Comparison of ENCODE assay signal across 1 cellular context in the genomic region with DNA sequence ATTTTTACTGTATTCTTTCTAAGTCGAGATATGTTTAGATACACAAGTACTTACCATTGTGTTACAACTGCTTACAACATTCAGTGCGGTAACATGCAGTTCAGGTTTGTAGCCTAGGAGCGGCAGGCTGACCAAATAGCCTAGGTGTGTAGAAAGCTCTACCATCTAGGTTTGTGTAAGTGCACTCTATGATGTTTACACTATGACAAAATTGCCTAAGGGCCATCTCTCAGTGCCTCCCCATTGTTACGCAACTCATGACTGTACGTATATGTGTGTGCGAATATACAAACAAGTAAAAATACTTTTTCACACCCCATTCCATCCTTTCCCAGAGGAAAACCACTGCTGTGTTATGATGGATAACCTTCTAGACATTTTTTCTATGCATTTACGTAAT.
TF ChIP-seq lines count a peak whose summit lies in the region.

No MANE protein-coding gene starts in this region.

TF ChIP-seq in HepG2, 621 proteins besides CTCF, POLR2A, EP300 and RAD21 (continued from another document and continues in another):
- TF ChIP-seq, protein P1, sequence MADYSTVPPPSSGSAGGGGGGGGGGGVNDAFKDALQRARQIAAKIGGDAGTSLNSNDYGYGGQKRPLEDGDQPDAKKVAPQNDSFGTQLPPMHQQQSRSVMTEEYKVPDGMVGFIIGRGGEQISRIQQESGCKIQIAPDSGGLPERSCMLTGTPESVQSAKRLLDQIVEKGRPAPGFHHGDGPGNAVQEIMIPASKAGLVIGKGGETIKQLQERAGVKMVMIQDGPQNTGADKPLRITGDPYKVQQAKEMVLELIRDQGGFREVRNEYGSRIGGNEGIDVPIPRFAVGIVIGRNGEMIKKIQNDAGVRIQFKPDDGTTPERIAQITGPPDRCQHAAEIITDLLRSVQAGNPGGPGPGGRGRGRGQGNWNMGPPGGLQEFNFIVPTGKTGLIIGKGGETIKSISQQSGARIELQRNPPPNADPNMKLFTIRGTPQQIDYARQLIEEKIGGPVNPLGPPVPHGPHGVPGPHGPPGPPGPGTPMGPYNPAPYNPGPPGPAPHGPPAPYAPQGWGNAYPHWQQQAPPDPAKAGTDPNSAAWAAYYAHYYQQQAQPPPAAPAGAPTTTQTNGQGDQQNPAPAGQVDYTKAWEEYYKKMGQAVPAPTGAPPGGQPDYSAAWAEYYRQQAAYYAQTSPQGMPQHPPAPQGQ (CRISPR knock-in tag; IDR thresholded peaks at IDR 0.05; ENCODE audit: borderline replicate concordance) = no peak
- TF ChIP-seq SOX6 (IDR thresholded peaks at IDR 0.05) (no peak), SOX6 (CRISPR knock-in tag; IDR thresholded peaks at IDR 0.05) (peak; percentile 67), ZNF724P (CRISPR knock-in tag; IDR thresholded peaks at IDR 0.05; ENCODE audit: borderline replicate concordance) (no peak), CREB1 (IDR thresholded peaks at IDR 0.05) (peak; percentile 62), CREB1 (CRISPR knock-in tag; IDR thresholded peaks at IDR 0.05) (peak; percentile 59; the same call in 1 of the 2 replicates), ELF1 (CRISPR knock-in tag; IDR thresholded peaks at IDR 0.05) (no peak), RBM22 (optimal IDR thresholded peaks at IDR 0.05; ENCODE audit: low read length) (no peak), ZNF766 (CRISPR knock-in tag; IDR thresholded peaks at IDR 0.05; ENCODE audit: borderline replicate concordance) (no peak), HOXA5 (CRISPR knock-in tag; IDR thresholded peaks at IDR 0.05) (no peak), ZNF629 (CRISPR knock-in tag; conservative IDR thresholded peaks at IDR 0.05) (no peak), ZNF232 (CRISPR knock-in tag; IDR thresholded peaks at IDR 0.05; ENCODE audit: borderline replicate concordance) (no peak), ZNF781 (CRISPR knock-in tag; IDR thresholded peaks at IDR 0.05; ENCODE audit: borderline replicate concordance, not compliant biosample characterization) (no peak), ZNF660 (CRISPR knock-in tag; IDR thresholded peaks at IDR 0.05; ENCODE audit: borderline replicate concordance, low read depth) (no peak), MLLT10 (CRISPR knock-in tag; IDR thresholded peaks at IDR 0.05) (no peak), STAG1 (CRISPR knock-in tag; IDR thresholded peaks at IDR 0.05) (no peak), FOXK2 (IDR thresholded peaks at IDR 0.05) (no peak), SSRP1 (CRISPR knock-in tag; IDR thresholded peaks at IDR 0.05) (no peak), ZNF205 (CRISPR knock-in tag; IDR thresholded peaks at IDR 0.05) (no peak), TCF12 (IDR thresholded peaks at IDR 0.05) (no peak), TCF12 (CRISPR knock-in tag; IDR thresholded peaks at IDR 0.05) (no peak), MAFF (IDR thresholded peaks at IDR 0.05; ENCODE audit: low read depth, low read length) (peak; percentile 30; the same call in 1 of the 2 replicates), KLF15 (CRISPR knock-in tag; IDR thresholded peaks at IDR 0.05; ENCODE audit: borderline replicate concordance) (no peak), PHF5A (CRISPR knock-in tag; IDR thresholded peaks at IDR 0.05; ENCODE audit: low read depth, unreplicated experiment) (no peak), ZNF569 (CRISPR knock-in tag; IDR thresholded peaks at IDR 0.05; ENCODE audit: borderline replicate concordance) (no peak), ZNF83 (CRISPR knock-in tag; IDR thresholded peaks at IDR 0.05; ENCODE audit: borderline replicate concordance) (no peak), ZNF562 (CRISPR knock-in tag; IDR thresholded peaks at IDR 0.05; ENCODE audit: borderline replicate concordance) (no peak), NAIF1 (CRISPR knock-in tag; IDR thresholded peaks at IDR 0.05; ENCODE audit: borderline replicate concordance) (no peak)
- TF ChIP-seq, protein P2, sequence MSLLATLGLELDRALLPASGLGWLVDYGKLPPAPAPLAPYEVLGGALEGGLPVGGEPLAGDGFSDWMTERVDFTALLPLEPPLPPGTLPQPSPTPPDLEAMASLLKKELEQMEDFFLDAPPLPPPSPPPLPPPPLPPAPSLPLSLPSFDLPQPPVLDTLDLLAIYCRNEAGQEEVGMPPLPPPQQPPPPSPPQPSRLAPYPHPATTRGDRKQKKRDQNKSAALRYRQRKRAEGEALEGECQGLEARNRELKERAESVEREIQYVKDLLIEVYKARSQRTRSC (CRISPR knock-in tag; IDR thresholded peaks at IDR 0.05; ENCODE audit: low read depth) = no peak
- TF ChIP-seq, protein P3, sequence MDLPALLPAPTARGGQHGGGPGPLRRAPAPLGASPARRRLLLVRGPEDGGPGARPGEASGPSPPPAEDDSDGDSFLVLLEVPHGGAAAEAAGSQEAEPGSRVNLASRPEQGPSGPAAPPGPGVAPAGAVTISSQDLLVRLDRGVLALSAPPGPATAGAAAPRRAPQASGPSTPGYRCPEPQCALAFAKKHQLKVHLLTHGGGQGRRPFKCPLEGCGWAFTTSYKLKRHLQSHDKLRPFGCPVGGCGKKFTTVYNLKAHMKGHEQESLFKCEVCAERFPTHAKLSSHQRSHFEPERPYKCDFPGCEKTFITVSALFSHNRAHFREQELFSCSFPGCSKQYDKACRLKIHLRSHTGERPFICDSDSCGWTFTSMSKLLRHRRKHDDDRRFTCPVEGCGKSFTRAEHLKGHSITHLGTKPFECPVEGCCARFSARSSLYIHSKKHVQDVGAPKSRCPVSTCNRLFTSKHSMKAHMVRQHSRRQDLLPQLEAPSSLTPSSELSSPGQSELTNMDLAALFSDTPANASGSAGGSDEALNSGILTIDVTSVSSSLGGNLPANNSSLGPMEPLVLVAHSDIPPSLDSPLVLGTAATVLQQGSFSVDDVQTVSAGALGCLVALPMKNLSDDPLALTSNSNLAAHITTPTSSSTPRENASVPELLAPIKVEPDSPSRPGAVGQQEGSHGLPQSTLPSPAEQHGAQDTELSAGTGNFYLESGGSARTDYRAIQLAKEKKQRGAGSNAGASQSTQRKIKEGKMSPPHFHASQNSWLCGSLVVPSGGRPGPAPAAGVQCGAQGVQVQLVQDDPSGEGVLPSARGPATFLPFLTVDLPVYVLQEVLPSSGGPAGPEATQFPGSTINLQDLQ (CRISPR knock-in tag; IDR thresholded peaks at IDR 0.05) = no peak
- TF ChIP-seq, protein P4, sequence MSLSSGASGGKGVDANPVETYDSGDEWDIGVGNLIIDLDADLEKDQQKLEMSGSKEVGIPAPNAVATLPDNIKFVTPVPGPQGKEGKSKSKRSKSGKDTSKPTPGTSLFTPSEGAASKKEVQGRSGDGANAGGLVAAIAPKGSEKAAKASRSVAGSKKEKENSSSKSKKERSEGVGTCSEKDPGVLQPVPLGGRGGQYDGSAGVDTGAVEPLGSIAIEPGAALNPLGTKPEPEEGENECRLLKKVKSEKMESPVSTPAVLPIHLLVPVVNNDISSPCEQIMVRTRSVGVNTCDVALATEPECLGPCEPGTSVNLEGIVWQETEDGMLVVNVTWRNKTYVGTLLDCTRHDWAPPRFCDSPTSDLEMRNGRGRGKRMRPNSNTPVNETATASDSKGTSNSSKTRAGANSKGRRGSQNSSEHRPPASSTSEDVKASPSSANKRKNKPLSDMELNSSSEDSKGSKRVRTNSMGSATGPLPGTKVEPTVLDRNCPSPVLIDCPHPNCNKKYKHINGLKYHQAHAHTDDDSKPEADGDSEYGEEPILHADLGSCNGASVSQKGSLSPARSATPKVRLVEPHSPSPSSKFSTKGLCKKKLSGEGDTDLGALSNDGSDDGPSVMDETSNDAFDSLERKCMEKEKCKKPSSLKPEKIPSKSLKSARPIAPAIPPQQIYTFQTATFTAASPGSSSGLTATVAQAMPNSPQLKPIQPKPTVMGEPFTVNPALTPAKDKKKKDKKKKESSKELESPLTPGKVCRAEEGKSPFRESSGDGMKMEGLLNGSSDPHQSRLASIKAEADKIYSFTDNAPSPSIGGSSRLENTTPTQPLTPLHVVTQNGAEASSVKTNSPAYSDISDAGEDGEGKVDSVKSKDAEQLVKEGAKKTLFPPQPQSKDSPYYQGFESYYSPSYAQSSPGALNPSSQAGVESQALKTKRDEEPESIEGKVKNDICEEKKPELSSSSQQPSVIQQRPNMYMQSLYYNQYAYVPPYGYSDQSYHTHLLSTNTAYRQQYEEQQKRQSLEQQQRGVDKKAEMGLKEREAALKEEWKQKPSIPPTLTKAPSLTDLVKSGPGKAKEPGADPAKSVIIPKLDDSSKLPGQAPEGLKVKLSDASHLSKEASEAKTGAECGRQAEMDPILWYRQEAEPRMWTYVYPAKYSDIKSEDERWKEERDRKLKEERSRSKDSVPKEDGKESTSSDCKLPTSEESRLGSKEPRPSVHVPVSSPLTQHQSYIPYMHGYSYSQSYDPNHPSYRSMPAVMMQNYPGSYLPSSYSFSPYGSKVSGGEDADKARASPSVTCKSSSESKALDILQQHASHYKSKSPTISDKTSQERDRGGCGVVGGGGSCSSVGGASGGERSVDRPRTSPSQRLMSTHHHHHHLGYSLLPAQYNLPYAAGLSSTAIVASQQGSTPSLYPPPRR (CRISPR knock-in tag; IDR thresholded peaks at IDR 0.05; ENCODE audit: borderline replicate concordance) = no peak
- TF ChIP-seq, protein P5, sequence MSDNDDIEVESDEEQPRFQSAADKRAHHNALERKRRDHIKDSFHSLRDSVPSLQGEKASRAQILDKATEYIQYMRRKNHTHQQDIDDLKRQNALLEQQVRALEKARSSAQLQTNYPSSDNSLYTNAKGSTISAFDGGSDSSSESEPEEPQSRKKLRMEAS (IDR thresholded peaks at IDR 0.05) = peak; percentile 15; the same call in 1 of the 2 replicates
- TF ChIP-seq, protein P6, sequence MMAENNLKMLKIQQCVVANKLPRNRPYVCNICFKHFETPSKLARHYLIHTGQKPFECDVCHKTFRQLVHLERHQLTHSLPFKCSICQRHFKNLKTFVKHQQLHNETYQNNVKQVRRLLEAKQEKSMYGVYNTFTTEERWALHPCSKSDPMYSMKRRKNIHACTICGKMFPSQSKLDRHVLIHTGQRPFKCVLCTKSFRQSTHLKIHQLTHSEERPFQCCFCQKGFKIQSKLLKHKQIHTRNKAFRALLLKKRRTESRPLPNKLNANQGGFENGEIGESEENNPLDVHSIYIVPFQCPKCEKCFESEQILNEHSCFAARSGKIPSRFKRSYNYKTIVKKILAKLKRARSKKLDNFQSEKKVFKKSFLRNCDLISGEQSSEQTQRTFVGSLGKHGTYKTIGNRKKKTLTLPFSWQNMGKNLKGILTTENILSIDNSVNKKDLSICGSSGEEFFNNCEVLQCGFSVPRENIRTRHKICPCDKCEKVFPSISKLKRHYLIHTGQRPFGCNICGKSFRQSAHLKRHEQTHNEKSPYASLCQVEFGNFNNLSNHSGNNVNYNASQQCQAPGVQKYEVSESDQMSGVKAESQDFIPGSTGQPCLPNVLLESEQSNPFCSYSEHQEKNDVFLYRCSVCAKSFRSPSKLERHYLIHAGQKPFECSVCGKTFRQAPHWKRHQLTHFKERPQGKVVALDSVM (CRISPR knock-in tag; IDR thresholded peaks at IDR 0.05) = no peak
- TF ChIP-seq, protein P7, sequence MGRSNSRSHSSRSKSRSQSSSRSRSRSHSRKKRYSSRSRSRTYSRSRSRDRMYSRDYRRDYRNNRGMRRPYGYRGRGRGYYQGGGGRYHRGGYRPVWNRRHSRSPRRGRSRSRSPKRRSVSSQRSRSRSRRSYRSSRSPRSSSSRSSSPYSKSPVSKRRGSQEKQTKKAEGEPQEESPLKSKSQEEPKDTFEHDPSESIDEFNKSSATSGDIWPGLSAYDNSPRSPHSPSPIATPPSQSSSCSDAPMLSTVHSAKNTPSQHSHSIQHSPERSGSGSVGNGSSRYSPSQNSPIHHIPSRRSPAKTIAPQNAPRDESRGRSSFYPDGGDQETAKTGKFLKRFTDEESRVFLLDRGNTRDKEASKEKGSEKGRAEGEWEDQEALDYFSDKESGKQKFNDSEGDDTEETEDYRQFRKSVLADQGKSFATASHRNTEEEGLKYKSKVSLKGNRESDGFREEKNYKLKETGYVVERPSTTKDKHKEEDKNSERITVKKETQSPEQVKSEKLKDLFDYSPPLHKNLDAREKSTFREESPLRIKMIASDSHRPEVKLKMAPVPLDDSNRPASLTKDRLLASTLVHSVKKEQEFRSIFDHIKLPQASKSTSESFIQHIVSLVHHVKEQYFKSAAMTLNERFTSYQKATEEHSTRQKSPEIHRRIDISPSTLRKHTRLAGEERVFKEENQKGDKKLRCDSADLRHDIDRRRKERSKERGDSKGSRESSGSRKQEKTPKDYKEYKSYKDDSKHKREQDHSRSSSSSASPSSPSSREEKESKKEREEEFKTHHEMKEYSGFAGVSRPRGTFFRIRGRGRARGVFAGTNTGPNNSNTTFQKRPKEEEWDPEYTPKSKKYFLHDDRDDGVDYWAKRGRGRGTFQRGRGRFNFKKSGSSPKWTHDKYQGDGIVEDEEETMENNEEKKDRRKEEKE (IDR thresholded peaks at IDR 0.05) = no peak
- TF ChIP-seq, protein P8, sequence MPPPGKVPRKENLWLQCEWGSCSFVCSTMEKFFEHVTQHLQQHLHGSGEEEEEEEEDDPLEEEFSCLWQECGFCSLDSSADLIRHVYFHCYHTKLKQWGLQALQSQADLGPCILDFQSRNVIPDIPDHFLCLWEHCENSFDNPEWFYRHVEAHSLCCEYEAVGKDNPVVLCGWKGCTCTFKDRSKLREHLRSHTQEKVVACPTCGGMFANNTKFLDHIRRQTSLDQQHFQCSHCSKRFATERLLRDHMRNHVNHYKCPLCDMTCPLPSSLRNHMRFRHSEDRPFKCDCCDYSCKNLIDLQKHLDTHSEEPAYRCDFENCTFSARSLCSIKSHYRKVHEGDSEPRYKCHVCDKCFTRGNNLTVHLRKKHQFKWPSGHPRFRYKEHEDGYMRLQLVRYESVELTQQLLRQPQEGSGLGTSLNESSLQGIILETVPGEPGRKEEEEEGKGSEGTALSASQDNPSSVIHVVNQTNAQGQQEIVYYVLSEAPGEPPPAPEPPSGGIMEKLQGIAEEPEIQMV (CRISPR knock-in tag; IDR thresholded peaks at IDR 0.05; ENCODE audit: low read depth) = no peak
- TF ChIP-seq, protein P9, sequence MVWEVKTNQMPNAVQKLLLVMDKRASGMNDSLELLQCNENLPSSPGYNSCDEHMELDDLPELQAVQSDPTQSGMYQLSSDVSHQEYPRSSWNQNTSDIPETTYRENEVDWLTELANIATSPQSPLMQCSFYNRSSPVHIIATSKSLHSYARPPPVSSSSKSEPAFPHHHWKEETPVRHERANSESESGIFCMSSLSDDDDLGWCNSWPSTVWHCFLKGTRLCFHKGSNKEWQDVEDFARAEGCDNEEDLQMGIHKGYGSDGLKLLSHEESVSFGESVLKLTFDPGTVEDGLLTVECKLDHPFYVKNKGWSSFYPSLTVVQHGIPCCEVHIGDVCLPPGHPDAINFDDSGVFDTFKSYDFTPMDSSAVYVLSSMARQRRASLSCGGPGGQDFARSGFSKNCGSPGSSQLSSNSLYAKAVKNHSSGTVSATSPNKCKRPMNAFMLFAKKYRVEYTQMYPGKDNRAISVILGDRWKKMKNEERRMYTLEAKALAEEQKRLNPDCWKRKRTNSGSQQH (CRISPR knock-in tag; IDR thresholded peaks at IDR 0.05; ENCODE audit: low read depth) = no peak
